ENCODE assay signal across 20 cellular contexts in the genomic region with DNA sequence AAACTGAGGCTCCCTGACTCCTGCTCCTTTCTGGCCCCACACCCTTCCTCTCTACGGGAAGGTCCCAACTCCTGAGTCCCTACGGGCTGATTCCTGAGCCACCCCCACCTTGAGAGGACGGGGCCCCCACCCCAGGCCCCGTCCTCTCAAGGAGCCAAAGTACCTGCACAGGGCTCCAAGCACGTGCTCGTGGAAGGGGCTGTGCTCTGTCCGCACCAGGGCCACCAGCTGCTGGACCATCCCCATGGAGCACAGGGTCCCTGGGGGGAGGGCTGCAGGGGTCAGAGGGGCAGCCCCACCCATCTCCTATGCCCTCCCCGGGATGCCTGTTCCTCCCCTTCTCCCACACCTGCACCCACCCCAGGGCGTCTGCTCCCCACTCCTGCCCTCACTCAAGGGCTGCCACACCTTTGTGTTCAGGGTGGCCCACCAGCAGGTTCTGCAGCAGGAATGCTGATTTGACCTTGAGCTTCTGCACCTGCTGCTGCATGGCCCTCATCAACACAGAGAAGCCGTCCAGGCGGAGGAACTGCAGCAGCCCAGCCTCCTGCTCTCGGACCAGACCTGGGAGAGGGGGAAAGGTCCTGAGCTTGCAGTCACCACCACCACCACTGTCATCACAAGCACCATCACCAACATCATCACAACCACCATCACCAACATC. TPM values are rescaled to one million over a fixed set of nuclear protein-coding genes. Genes with fewer than 3 reads are reported as not detected.
DNase-seq lines count a peak whose midpoint lies in the region; ATAC-seq and TF ChIP-seq lines count a peak whose summit lies in the region.
"Had no signal": no experiment of that assay in that cellular context is flagged by ENCODE, and none has a peak within 500 bp of the region (broad histone marks: within the 10 kb centered on the region; RNA-seq: fewer than 3 reads in every experiment).

No MANE protein-coding gene starts in this region.

- ATAC-seq in Right ventricle myocardium inferior: no peak
- no peak for ATAC-seq in effector memory CD8-positive, alpha-beta T cell (replicated peaks)
- peak in 1 of 2 donors; percentile 8 for ATAC-seq in natural killer cell treated with Interleukin-12 subunit alpha and Interleukin-12 subunit beta and Interleukin-15 and Interleukin-18, amount 100 ng/mL, for 72 hours
- ATAC-seq: HCT116 had no signal

- no peak overlapping the region for H3K9ac ChIP-seq in endodermal cell (ENCODE audit: extremely low read depth, low read length, poor library complexity, severe bottlenecking)

- H3K27ac ChIP-seq in endodermal cell (ENCODE audit: low read depth, low read length): no peak overlapping the region
- H3K27ac ChIP-seq: C4-2B, SJSA1 had no signal

- peaks cover 6 to 8% of the 10 kb centered on the region in 2 donors for H3K9me3 Mint-ChIP-seq in effector memory CD8-positive, alpha-beta T cell
- peaks cover 6% of the 10 kb centered on the region for H3K9me3 Mint-ChIP-seq in natural killer cell treated with Interleukin-12 subunit alpha and Interleukin-12 subunit beta and Interleukin-15 and Interleukin-18, amount 100 ng/mL, for 72 hours
- peaks cover 10% of the 10 kb centered on the region for H3K9me3 Mint-ChIP-seq in endodermal cell

- H3K27me3 Mint-ChIP-seq in effector memory CD8-positive, alpha-beta T cell: no peaks in the 10 kb centered on the region
- no peaks in the 10 kb centered on the region for H3K27me3 Mint-ChIP-seq in natural killer cell treated with Interleukin-12 subunit alpha and Interleukin-12 subunit beta and Interleukin-15 and Interleukin-18, amount 100 ng/mL, for 72 hours
- H3K27me3 Mint-ChIP-seq in endodermal cell (ENCODE audit: insufficient read depth): no peaks in the 10 kb centered on the region

- peak overlapping the region in 1 of 2 donors; percentile 4 for H3K4me3 Mint-ChIP-seq in effector memory CD8-positive, alpha-beta T cell
- H3K4me3 Mint-ChIP-seq in natural killer cell treated with Interleukin-12 subunit alpha and Interleukin-12 subunit beta and Interleukin-15 and Interleukin-18, amount 100 ng/mL, for 72 hours: peak overlapping the region; percentile 6
- H3K4me3 Mint-ChIP-seq in endodermal cell: no peak overlapping the region

- H3K36me3 ChIP-seq in endodermal cell (ENCODE audit: control insufficient read depth, insufficient read depth, low read length): peaks cover 3% of the 10 kb centered on the region

- intact Hi-C loops in Right ventricle myocardium inferior (cut with DNase I): no loop called here
- intact Hi-C loops in cardiac septum (cut with DNase I): no loop called here

- H3K9me3 ChIP-seq in endodermal cell (ENCODE audit: control insufficient read depth, low read length): peaks cover 13% of the 10 kb centered on the region

- TF ChIP-seq CTCF in endodermal cell (conservative IDR thresholded peaks at IDR 0.05): no peak

- peak; percentile 32 for DNase-seq in Right ventricle myocardium inferior (ENCODE audit: missing footprints)
- DNase-seq in cardiac septum (ENCODE audit: low spot score): no peak
- no peak for DNase-seq in effector memory CD8-positive, alpha-beta T cell
- DNase-seq in natural killer cell treated with Interleukin-12 subunit alpha and Interleukin-12 subunit beta and Interleukin-15 and Interleukin-18, amount 100 ng/mL, for 72 hours (ENCODE audit: low spot score): no peak
- no peak for DNase-seq in endodermal cell
- DNase-seq in NCI-H128 (lab: John Stamatoyannopoulos, UW; ENCODE audit: unreplicated experiment): no peak
- no peak for DNase-seq in SIG-M5 (lab: John Stamatoyannopoulos, UW)
- DNase-seq: EL; GF-D8; GOT3; Kasumi-1; NCI-H1436; NCI-H1930; NCI-H226; NCI-H510A treated with DMSO at 0.1 percent for 48 hours; NCI-H774; NK-92 treated with Interleukin-12 subunit alpha and Interleukin-12 subunit beta, amount 100 ng/mL, for 24 hours had no signal

- peaks cover 23% of the 10 kb centered on the region for H3K36me3 Mint-ChIP-seq in effector memory CD8-positive, alpha-beta T cell (ENCODE audit: insufficient read depth)
- H3K36me3 Mint-ChIP-seq in natural killer cell treated with Interleukin-12 subunit alpha and Interleukin-12 subunit beta and Interleukin-15 and Interleukin-18, amount 100 ng/mL, for 72 hours: peaks cover 10% of the 10 kb centered on the region
- H3K36me3 Mint-ChIP-seq in endodermal cell (ENCODE audit: low read depth): peaks cover 35% of the 10 kb centered on the region

- H3K4me1 Mint-ChIP-seq in effector memory CD8-positive, alpha-beta T cell (ENCODE audit: low read depth in 2 of 2): peaks cover 6 to 9% of the 10 kb centered on the region in 2 donors
- H3K4me1 Mint-ChIP-seq in natural killer cell treated with Interleukin-12 subunit alpha and Interleukin-12 subunit beta and Interleukin-15 and Interleukin-18, amount 100 ng/mL, for 72 hours (ENCODE audit: low read depth in 2 of 2): peaks cover 13 to 15% of the 10 kb centered on the region in 2 donors
- peaks cover 9% of the 10 kb centered on the region for H3K4me1 Mint-ChIP-seq in endodermal cell

- H3K4me3 ChIP-seq in endodermal cell (ENCODE audit: low read length): no peak overlapping the region
- H3K4me3 ChIP-seq: SJSA1 had no signal

- peak overlapping the region; percentile 2 to 77 for H3K27ac Mint-ChIP-seq in effector memory CD8-positive, alpha-beta T cell
- peak overlapping the region; percentile 5 to 59 for H3K27ac Mint-ChIP-seq in natural killer cell treated with Interleukin-12 subunit alpha and Interleukin-12 subunit beta and Interleukin-15 and Interleukin-18, amount 100 ng/mL, for 72 hours
- no peak overlapping the region for H3K27ac Mint-ChIP-seq in endodermal cell

- no peaks in the 10 kb centered on the region for H3K4me1 ChIP-seq in endodermal cell (ENCODE audit: control insufficient read depth, insufficient read depth, low read length)
- H3K4me1 ChIP-seq: SJSA1 had no signal

- WGBS in endodermal cell (ENCODE audit: insufficient coverage in 1 of 2, insufficient read length in 1 of 2), 2 experiments: 92 to 95% methylated on average over 5 to 11 of the region's 12 CpGs

- no peaks in the 10 kb centered on the region for H3K27me3 ChIP-seq in endodermal cell (ENCODE audit: control insufficient read depth, insufficient read depth, low read length, poor library complexity, severe bottlenecking)
- H3K27me3 ChIP-seq: SJSA1 had no signal

RNA-seq across cellular contexts. Expression of a gene that starts 7.0 kb away (rescaled TPM):
- total RNA-seq in Right ventricle myocardium inferior (39.5 TPM), cardiac septum (43.0 TPM), endodermal cell (10 to 100 TPM; 74.8 to 79.9 TPM)
- total RNA-seq in natural killer cell treated with Interleukin-12 subunit alpha and Interleukin-12 subunit beta and Interleukin-15 and Interleukin-18, amount 100 ng/mL, for 72 hours: 100 to 1,000 TPM; 260 to 492 TPM
- 42.2 TPM for polyA plus RNA-seq in endodermal cell (2013, experiment 1 of 2)
- 39.1 TPM for polyA plus RNA-seq in endodermal cell (2013, experiment 2 of 2)

RNA-seq across cellular contexts. Expression of a gene that starts 14.1 kb away (rescaled TPM):
- total RNA-seq in Right ventricle myocardium inferior (30.2 TPM), cardiac septum (24.6 TPM), endodermal cell (10 to 100 TPM; 43.7 to 48.5 TPM)
- 10 to 100 TPM; 38.2 to 53.1 TPM for total RNA-seq in natural killer cell treated with Interleukin-12 subunit alpha and Interleukin-12 subunit beta and Interleukin-15 and Interleukin-18, amount 100 ng/mL, for 72 hours
- polyA plus RNA-seq in endodermal cell (2013, experiment 1 of 2): 38.6 TPM
- polyA plus RNA-seq in endodermal cell (2013, experiment 2 of 2): 41.3 TPM

RNA-seq across cellular contexts. Expression of a gene that starts 17.9 kb away (rescaled TPM):
- total RNA-seq in Right ventricle myocardium inferior (2.4 TPM), cardiac septum (8.8 TPM), endodermal cell (10 to 100 TPM; 75.9 to 91.4 TPM)
- 10 to 100 TPM; 11.9 to 15.7 TPM for total RNA-seq in natural killer cell treated with Interleukin-12 subunit alpha and Interleukin-12 subunit beta and Interleukin-15 and Interleukin-18, amount 100 ng/mL, for 72 hours
- polyA plus RNA-seq in endodermal cell (2013, experiment 1 of 2): 53.5 TPM
- 51.8 TPM for polyA plus RNA-seq in endodermal cell (2013, experiment 2 of 2)

RNA-seq across cellular contexts. Expression of a gene that starts 37.3 kb away (rescaled TPM):
- total RNA-seq in Right ventricle myocardium inferior (1.6 TPM), cardiac septum (1.6 TPM), endodermal cell (1 to 10 TPM; 2.9 to 5.9 TPM)
- 10 to 100 TPM in 1 of 2 donors, 1 to 10 TPM in 1; 8.3 to 31.6 TPM for total RNA-seq in natural killer cell treated with Interleukin-12 subunit alpha and Interleukin-12 subunit beta and Interleukin-15 and Interleukin-18, amount 100 ng/mL, for 72 hours
- polyA plus RNA-seq in endodermal cell (2013, experiment 1 of 2): 4.9 TPM
- 3.5 TPM for polyA plus RNA-seq in endodermal cell (2013, experiment 2 of 2)

RNA-seq across cellular contexts. Expression of a gene that starts 56.6 kb away (rescaled TPM):
- total RNA-seq in Right ventricle myocardium inferior: 0.87 TPM
- 3.7 TPM for total RNA-seq in cardiac septum
- under 1 TPM in 1 of 2 donors, not detected in 1; 0.11 TPM for total RNA-seq in natural killer cell treated with Interleukin-12 subunit alpha and Interleukin-12 subunit beta and Interleukin-15 and Interleukin-18, amount 100 ng/mL, for 72 hours
- not detected for total RNA-seq in endodermal cell
- polyA plus RNA-seq in endodermal cell (2013, experiment 1 of 2): 2.1 TPM
- polyA plus RNA-seq in endodermal cell (2013, experiment 2 of 2): 1.3 TPM
